ENCODE assay signal across 22 cellular contexts in the genomic region with DNA sequence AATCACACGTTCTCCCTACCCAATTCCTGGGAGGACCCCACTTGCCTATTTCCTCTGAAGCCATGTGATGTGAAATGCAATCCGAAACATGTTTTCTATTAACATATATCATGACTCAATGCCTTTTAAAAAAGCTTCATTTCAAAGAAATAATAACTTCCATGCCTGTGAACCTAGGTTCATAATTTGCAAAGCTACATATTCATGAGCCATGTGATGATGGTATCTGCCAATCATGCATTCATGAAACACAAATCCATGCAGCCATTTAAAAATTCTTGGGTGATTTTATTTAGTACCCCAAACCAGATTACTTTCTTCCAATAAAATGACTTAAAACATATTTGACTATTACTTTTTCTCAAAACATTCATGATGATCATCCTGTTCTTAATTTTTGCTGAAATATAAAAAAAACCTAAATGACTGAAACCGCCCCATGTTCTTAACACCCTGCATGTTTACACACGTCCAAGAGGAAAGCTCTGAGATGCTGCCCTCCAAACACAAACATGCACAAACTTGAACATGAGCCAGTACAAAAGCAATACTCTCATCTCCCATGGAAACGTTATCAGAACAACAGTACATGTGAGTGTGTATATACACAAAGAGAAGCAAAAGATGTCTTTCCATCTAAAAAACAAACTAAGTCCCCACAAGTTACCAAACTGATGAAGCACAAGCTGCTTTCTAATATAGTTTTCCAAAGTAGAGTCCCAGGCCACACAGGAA.
DNase-seq lines count a peak whose midpoint lies in the region; ATAC-seq and TF ChIP-seq lines count a peak whose summit lies in the region.
"Had no signal": no experiment of that assay in that cellular context is flagged by ENCODE, and none has a peak within 500 bp of the region (broad histone marks: within the 10 kb centered on the region; RNA-seq: fewer than 3 reads in every experiment).

No MANE protein-coding gene starts in this region.

- peaks cover 59% of the 10 kb centered on the region for H3K4me1 Mint-ChIP-seq in osteocyte (ENCODE audit: unreplicated experiment)

- peaks cover 12% of the 10 kb centered on the region for H3K9me3 Mint-ChIP-seq in osteocyte (ENCODE audit: unreplicated experiment)

- peaks cover 22% of the 10 kb centered on the region for H3K36me3 Mint-ChIP-seq in osteocyte (ENCODE audit: unreplicated experiment)

- H3K9me3 ChIP-seq in left ventricle myocardium inferior (replicated peaks) (no peaks in the 10 kb centered on the region), adrenal gland (replicated peaks in 1 of 3) (no peaks in the 10 kb centered on the region)

- H3K27me3 ChIP-seq in left ventricle myocardium inferior (ENCODE audit: low read depth) (no peaks in the 10 kb centered on the region), adrenal gland (no peaks in the 10 kb centered on the region)
- H3K27me3 ChIP-seq: neural progenitor cell had no signal

- H3K27ac ChIP-seq in left ventricle myocardium inferior (replicated peaks) (peak overlapping the region; percentile 72), adrenal gland (peak overlapping the region in 2 of 5 donors; percentile 18 to 64)
- H3K27ac ChIP-seq: neural progenitor cell had no signal

- H3K4me3 ChIP-seq in left ventricle myocardium inferior: no peak overlapping the region
- no peak overlapping the region for H3K4me3 ChIP-seq in adrenal gland
- H3K4me3 ChIP-seq: neural progenitor cell had no signal

- DNase-seq in left ventricle myocardium inferior (no peak), Right ventricle myocardium inferior (ENCODE audit: missing footprints) (no peak), fibroblast of peridontal ligament (ENCODE audit: extremely low read depth) (peak; percentile 49), osteocyte (ENCODE audit: extremely low spot score, unreplicated experiment) (no peak), adrenal gland (no peak), T-helper 1 cell (no peak), A172 (ENCODE audit: low spot score) (no peak)
- DNase-seq: activated CD4-positive, alpha-beta memory T cell treated with anti-CD3 and anti-CD28 coated beads, Interleukin-2, amount 10 ng/mL, durations not matched to agents 7 days and 5 days; activated CD4-positive, CD25-positive, alpha-beta regulatory T cell; activated naive CD4-positive, alpha-beta T cell; activated T-cell treated with anti-CD3 and anti-CD28 coated beads for 4 hours; amygdala; effector memory CD4-positive, alpha-beta T cell; NCI-H1048; stimulated activated CD4-positive, alpha-beta T cell treated with anti-CD3 and anti-CD28 coated beads, Interleukin-2, amount 100 ng/mL, for 48 hours had no signal

- H3K36me3 ChIP-seq in left ventricle myocardium inferior (peaks cover 3% of the 10 kb centered on the region), adrenal gland (replicated peaks in 1 of 2) (no peaks in the 10 kb centered on the region)
- H3K36me3 ChIP-seq: neural progenitor cell had no signal

- 70 to 75% (median 72%) methylated on average over 5 of the region's 5 CpGs for WGBS in adrenal gland, 4 donors

- no peak for TF ChIP-seq POLR2A in adrenal gland (IDR thresholded peaks at IDR 0.05)

- H3K27ac Mint-ChIP-seq in osteocyte (ENCODE audit: unreplicated experiment): peak overlapping the region; percentile 83
- H3K27ac Mint-ChIP-seq: activated CD4-positive, alpha-beta memory T cell treated with anti-CD3 and anti-CD28 coated beads, Interleukin-2, amount 10 ng/mL, durations not matched to agents 7 days and 5 days; mesothelial cell of epicardium; neural progenitor cell; progenitor cell of endocrine pancreas; stimulated activated naive CD8-positive, alpha-beta T cell treated with anti-CD3 and anti-CD28 coated beads, Interleukin-15, Interleukin-2, amounts not matched to agents 100 ng/mL and 50 ng/mL, for 24 hours; T-helper 2 cell treated with Interferon-gamma antibody and Interleukin-4, amounts not matched to agents 5 μg/mL and 100 μg/mL, for 36 hours had no signal

- H3K27me3 Mint-ChIP-seq in osteocyte (ENCODE audit: unreplicated experiment): no peaks in the 10 kb centered on the region
- H3K27me3 Mint-ChIP-seq: activated CD4-positive, alpha-beta memory T cell treated with anti-CD3 and anti-CD28 coated beads, Interleukin-2, amount 10 ng/mL, durations not matched to agents 7 days and 5 days; progenitor cell of endocrine pancreas; stimulated activated naive CD8-positive, alpha-beta T cell treated with anti-CD3 and anti-CD28 coated beads, Interleukin-15, Interleukin-2, amounts not matched to agents 100 ng/mL and 50 ng/mL, for 24 hours had no signal

- intact Hi-C loops in left ventricle myocardium inferior (cut with micrococcal nuclease) (no loop called here), Right ventricle myocardium inferior (cut with DNase I) (loop anchor here (10.0 kb wide), 1 partner anchor 139 kb away; a partner anchor contains a TSS), adrenal gland (cut with DNase I) (no loop called here)

- TF ChIP-seq CTCF in left ventricle myocardium inferior (IDR thresholded peaks at IDR 0.05; ENCODE audit: borderline replicate concordance) (no peak), osteocyte (IDR thresholded peaks at IDR 0.05) (no peak), adrenal gland (IDR thresholded peaks at IDR 0.05) (no peak)

- no peak overlapping the region for H3K4me3 Mint-ChIP-seq in osteocyte (ENCODE audit: unreplicated experiment)
- H3K4me3 Mint-ChIP-seq: activated CD4-positive, alpha-beta memory T cell treated with anti-CD3 and anti-CD28 coated beads, Interleukin-2, amount 10 ng/mL, durations not matched to agents 7 days and 5 days; mesothelial cell of epicardium; neural progenitor cell; stimulated activated naive CD8-positive, alpha-beta T cell treated with anti-CD3 and anti-CD28 coated beads, Interleukin-15, Interleukin-2, amounts not matched to agents 100 ng/mL and 50 ng/mL, for 24 hours; T-helper 2 cell treated with Interferon-gamma antibody and Interleukin-4, amounts not matched to agents 5 μg/mL and 100 μg/mL, for 36 hours had no signal

- H3K4me1 ChIP-seq in left ventricle myocardium inferior (peaks cover 97% of the 10 kb centered on the region), adrenal gland (replicated peaks in 1 of 2) (peaks cover 38 to 61% of the 10 kb centered on the region in 2 donors)
- H3K4me1 ChIP-seq: neural progenitor cell had no signal

- no peak for ATAC-seq in Right ventricle myocardium inferior
- ATAC-seq in HG02623 (IDR thresholded peaks at IDR 0.05; ENCODE audit: unreplicated experiment): no peak
- ATAC-seq: Panc1 had no signal
